8 cellular contexts compared by ENCODE assay signal in genomic region chr1:8702848-8703810, GRCh38.
DNase-seq lines count a peak whose midpoint lies in the region; ATAC-seq and TF ChIP-seq lines count a peak whose summit lies in the region.

No MANE protein-coding gene starts in this region.

- H3K27ac Mint-ChIP-seq in activated T-cell treated with anti-CD3 and anti-CD28 coated beads, Interleukin-2, amount 50 U/mL, for 24 hours, result peak overlapping the region; percentile 63
- H3K27ac Mint-ChIP-seq in stimulated activated effector memory CD8-positive, alpha-beta T cell treated with anti-CD3 and anti-CD28 coated beads, Interleukin-12 subunit alpha, Interleukin-12 subunit beta, amount 100 ng/mL, for 72 hours, result no peak overlapping the region

- peak overlapping the region; percentile 63 for H3K9ac ChIP-seq in OCI-LY3 (ENCODE audit: low read length)

- H3K4me1 ChIP-seq in OCI-LY3 (ENCODE audit: low read length), result peaks cover 20% of the 10 kb centered on the region

- DNase-seq in D341Med (ENCODE audit: low spot score) (peak; percentile 92), HuH-7 (ENCODE audit: low spot score) (peak; percentile 87), mucosa of gallbladder (ENCODE audit: low spot score) (peak; percentile 92)
- peak; percentile 77 for DNase-seq in activated T-cell treated with anti-CD3 and anti-CD28 coated beads, Interleukin-2, amount 50 U/mL, for 24 hours
- DNase-seq in stimulated activated effector memory CD8-positive, alpha-beta T cell treated with anti-CD3 and anti-CD28 coated beads, Interleukin-12 subunit alpha, Interleukin-12 subunit beta, amount 100 ng/mL, for 72 hours (ENCODE audit: low spot score in 2 of 2), result peak; percentile 59 to 86

- H3K9me3 Mint-ChIP-seq in activated T-cell treated with anti-CD3 and anti-CD28 coated beads, Interleukin-2, amount 50 U/mL, for 24 hours, result no peaks in the 10 kb centered on the region
- no peaks in the 10 kb centered on the region for H3K9me3 Mint-ChIP-seq in stimulated activated effector memory CD8-positive, alpha-beta T cell treated with anti-CD3 and anti-CD28 coated beads, Interleukin-12 subunit alpha, Interleukin-12 subunit beta, amount 100 ng/mL, for 72 hours

- ATAC-seq in GM21423 (IDR thresholded peaks at IDR 0.05; ENCODE audit: unreplicated experiment), result peak; percentile 73
- peak; percentile 92 for ATAC-seq in esophagus mucosa
- ATAC-seq in stimulated activated effector memory CD8-positive, alpha-beta T cell treated with anti-CD3 and anti-CD28 coated beads, Interleukin-12 subunit alpha, Interleukin-12 subunit beta, amount 100 ng/mL, for 72 hours, result peak; percentile 86

- H3K27me3 Mint-ChIP-seq in activated T-cell treated with anti-CD3 and anti-CD28 coated beads, Interleukin-2, amount 50 U/mL, for 24 hours, result peaks cover 37% of the 10 kb centered on the region

- no peak overlapping the region for H2AFZ ChIP-seq in OCI-LY3 (ENCODE audit: low read depth, low read length)

- no peaks in the 10 kb centered on the region for H3K27me3 ChIP-seq in OCI-LY3 (ENCODE audit: low read depth, low read length)

- H3K79me2 ChIP-seq in OCI-LY3 (ENCODE audit: low read length), result peaks cover 39% of the 10 kb centered on the region

- H3K27ac ChIP-seq in OCI-LY3 (ENCODE audit: low read length), result no peak overlapping the region

- H3K36me3 ChIP-seq in OCI-LY3 (replicated peaks; ENCODE audit: low read depth, low read length), result no peaks in the 10 kb centered on the region

- H4K20me1 ChIP-seq in OCI-LY3 (ENCODE audit: insufficient read depth, low read length), result peaks cover 31% of the 10 kb centered on the region

- peak overlapping the region; percentile 84 for H3K4me3 ChIP-seq in OCI-LY3 (ENCODE audit: low read length)

- H3K4me1 Mint-ChIP-seq in activated T-cell treated with anti-CD3 and anti-CD28 coated beads, Interleukin-2, amount 50 U/mL, for 24 hours (ENCODE audit: low read depth), result peaks cover 38% of the 10 kb centered on the region
- peaks cover 29% of the 10 kb centered on the region for H3K4me1 Mint-ChIP-seq in stimulated activated effector memory CD8-positive, alpha-beta T cell treated with anti-CD3 and anti-CD28 coated beads, Interleukin-12 subunit alpha, Interleukin-12 subunit beta, amount 100 ng/mL, for 72 hours

- peaks cover 4% of the 10 kb centered on the region for H3K36me3 Mint-ChIP-seq in activated T-cell treated with anti-CD3 and anti-CD28 coated beads, Interleukin-2, amount 50 U/mL, for 24 hours (ENCODE audit: low read depth)
- no peaks in the 10 kb centered on the region for H3K36me3 Mint-ChIP-seq in stimulated activated effector memory CD8-positive, alpha-beta T cell treated with anti-CD3 and anti-CD28 coated beads, Interleukin-12 subunit alpha, Interleukin-12 subunit beta, amount 100 ng/mL, for 72 hours

- H3K4me2 ChIP-seq in OCI-LY3 (ENCODE audit: low read length), result peak overlapping the region; percentile 95

- H3K4me3 Mint-ChIP-seq in activated T-cell treated with anti-CD3 and anti-CD28 coated beads, Interleukin-2, amount 50 U/mL, for 24 hours, result peak overlapping the region; percentile 84
- peak overlapping the region; percentile 73 for H3K4me3 Mint-ChIP-seq in stimulated activated effector memory CD8-positive, alpha-beta T cell treated with anti-CD3 and anti-CD28 coated beads, Interleukin-12 subunit alpha, Interleukin-12 subunit beta, amount 100 ng/mL, for 72 hours

- TF ChIP-seq CTCF in OCI-LY3 (IDR thresholded peaks at IDR 0.05; ENCODE audit: low read depth, low read length), result no peak

- H3K9me3 ChIP-seq in OCI-LY3 (ENCODE audit: insufficient read depth, low read length), result no peaks in the 10 kb centered on the region
